Comparison of ENCODE assay signal across 22 cellular contexts in the genomic region with DNA sequence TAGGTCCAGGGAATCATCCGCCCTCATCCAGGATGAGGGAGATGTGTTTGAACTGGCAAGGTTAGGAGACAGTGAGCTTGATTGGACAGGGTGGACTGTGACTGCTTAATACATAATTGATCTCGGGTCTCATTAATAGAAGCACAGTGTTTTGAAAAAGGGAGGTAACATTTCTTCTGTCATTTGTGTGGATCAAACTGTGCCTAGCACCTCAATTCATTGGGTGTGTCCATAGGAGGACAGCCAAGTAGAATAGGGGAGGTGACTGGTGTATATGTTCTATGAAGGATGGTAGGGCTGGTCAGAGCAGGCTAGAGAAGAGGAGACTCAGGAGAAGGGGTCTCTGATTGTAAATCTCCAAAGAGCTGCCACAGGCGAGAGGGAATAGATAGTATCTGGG. TPM values are rescaled to one million over a fixed set of nuclear protein-coding genes. Genes with fewer than 3 reads are reported as not detected.
DNase-seq lines count a peak whose midpoint lies in the region; ATAC-seq and TF ChIP-seq lines count a peak whose summit lies in the region.
"Had no signal": no experiment of that assay in that cellular context is flagged by ENCODE, and none has a peak within 500 bp of the region (broad histone marks: within the 10 kb centered on the region; RNA-seq: fewer than 3 reads in every experiment).

No MANE protein-coding gene starts in this region.

- no peak overlapping the region for H2BK20ac ChIP-seq in IMR-90 (ENCODE audit: low read depth, low read length)

- no peak overlapping the region for H2AK5ac ChIP-seq in IMR-90 (ENCODE audit: low read depth, low read length)

- H3K36me3 ChIP-seq in HEK293 (ENCODE audit: control insufficient read depth in 2 of 2, insufficient read depth in 1 of 2, low read length in 2 of 2) = no peaks in the 10 kb centered on the region
- no peaks in the 10 kb centered on the region for H3K36me3 ChIP-seq in IMR-90 (ENCODE audit: control insufficient read depth, insufficient read depth, low read length)
- H3K36me3 ChIP-seq in osteoblast (ENCODE audit: insufficient read depth, low read length) = no peaks in the 10 kb centered on the region
- H3K36me3 ChIP-seq in heart left ventricle = no peaks in the 10 kb centered on the region
- H3K36me3 ChIP-seq: BE2C, BLaER1 had no signal

- H3K27me3 ChIP-seq in IMR-90 (ENCODE audit: control insufficient read depth, insufficient read depth, low read length) (peaks cover 77% of the 10 kb centered on the region), osteoblast (ENCODE audit: insufficient read depth, low read length) (peaks cover 59% of the 10 kb centered on the region), heart left ventricle (peaks cover 0 to 38% (median 7%) of the 10 kb centered on the region in 9 donors)

- no peak overlapping the region for H4K8ac ChIP-seq in IMR-90 (ENCODE audit: low read depth in 2 of 2, low read length in 2 of 2)

- POLR2A ChIA-PET in HEK293 (lab: Yijun Ruan, JAX) (interaction anchor here (0.6 kb wide), 2 partner anchors 111 to 300 kb away, joined by 4 to 9 read pairs; no protein-coding TSS in a partner anchor), IMR-90 (lab: Charles Lee; ENCODE audit: unreplicated experiment) (no interaction called here)

- CTCF ChIA-PET in HEK293 (lab: Yijun Ruan, JAX) (interaction anchor here (0.9 kb wide), 1 partner anchor 56 kb away, joined by 3 read pairs; no protein-coding TSS in a partner anchor), IMR-90 (lab: Yijun Ruan, JAX) (no interaction called here)

- dilution Hi-C loops in IMR-90 (cut with HindIII; ENCODE audit: low sequenced_read_pairs, unreplicated experiment) = no loop called here

- no peak overlapping the region for H3K9ac ChIP-seq in IMR-90 (ENCODE audit: low read depth, low read length)
- H3K9ac ChIP-seq: BLaER1 had no signal

- H3K18ac ChIP-seq in IMR-90 (ENCODE audit: low read depth, low read length) = no peak overlapping the region

- no peak overlapping the region for H2BK120ac ChIP-seq in IMR-90 (ENCODE audit: low read depth, low read length)

- no peak for ATAC-seq in IMR-90 (ENCODE audit: low read depth)
- no peak for ATAC-seq in heart left ventricle
- ATAC-seq: GM12878 had no signal

- DNase-seq in IMR-90 = no peak
- peak; percentile 57 for DNase-seq in osteoblast (ENCODE audit: insufficient read length, low spot score, missing footprints)
- DNase-seq in activated T-cell treated with anti-CD3 and anti-CD28 coated beads for 4 hours = no peak
- no peak for DNase-seq in heart left ventricle
- DNase-seq: 8988T; ACHN; C1 segment of cervical spinal cord; CD4-positive, alpha-beta memory T cell; CD4-positive, CD25-positive, alpha-beta regulatory T cell; CD8-positive, alpha-beta memory T cell; DMS 273 treated with DMSO at 0.1 percent for 48 hours; DMS153; DMS53; DMS79; DND-41; EL; GDM1 had no signal

- H3K4me2 ChIP-seq in IMR-90 (ENCODE audit: low read depth, low read length) = no peak overlapping the region
- H3K4me2 ChIP-seq in osteoblast (ENCODE audit: insufficient read depth, low read length) = no peak overlapping the region
- H3K4me2 ChIP-seq: BLaER1 had no signal

- WGBS in IMR-90 (ENCODE audit: extremely low coverage in 2 of 2, insufficient read length in 1 of 2), 2 experiments = 82% methylated on average over 2 of the region's 3 CpGs; no CpG with 5 or more reads in 1 of the 2 experiments
- 86 to 92% (median 89%) methylated on average over 3 of the region's 3 CpGs for WGBS in heart left ventricle, 4 donors

- H2BK15ac ChIP-seq in IMR-90 (ENCODE audit: low read depth, low read length) = no peak overlapping the region

- peaks cover 3% of the 10 kb centered on the region; the same call in 1 of the 2 replicates for H3K9me1 ChIP-seq in IMR-90 (ENCODE audit: insufficient read depth, low read length)

- H3K9me3 ChIP-seq in HEK293 (ENCODE audit: control insufficient read depth, insufficient read depth, low read depth, low read length) = no peaks in the 10 kb centered on the region
- H3K9me3 ChIP-seq in IMR-90 (ENCODE audit: control insufficient read depth, insufficient read depth, low read length) = peaks cover 2% of the 10 kb centered on the region; the same call in 1 of the 2 replicates
- H3K9me3 ChIP-seq in osteoblast (ENCODE audit: low read depth, low read length) = no peaks in the 10 kb centered on the region
- no peaks in the 10 kb centered on the region for H3K9me3 ChIP-seq in heart left ventricle
- H3K9me3 ChIP-seq: BE2C, BLaER1 had no signal

- peaks cover 3% of the 10 kb centered on the region for H3K4me1 ChIP-seq in HEK293 (ENCODE audit: control insufficient read depth, insufficient read depth, low read length)
- H3K4me1 ChIP-seq in IMR-90 (ENCODE audit: control insufficient read depth, insufficient read depth, low read length) = no peaks in the 10 kb centered on the region
- no peaks in the 10 kb centered on the region for H3K4me1 ChIP-seq in osteoblast (ENCODE audit: insufficient read depth, low read length)
- peaks cover 0 to 36% (median 10%) of the 10 kb centered on the region in 12 donors for H3K4me1 ChIP-seq in heart left ventricle

- no peak overlapping the region for H4K5ac ChIP-seq in IMR-90 (ENCODE audit: low read depth, low read length)

- H3K23ac ChIP-seq in IMR-90 (ENCODE audit: low read depth, low read length) = no peak overlapping the region; the same call in 1 of the 2 replicates

- peak overlapping the region; percentile 42 for H2AK9ac ChIP-seq in IMR-90 (replicated peaks; ENCODE audit: low read depth, low read length, poor library complexity)

- H3K14ac ChIP-seq in IMR-90 (replicated peaks; ENCODE audit: low read depth, low read length) = no peak overlapping the region

- H3K56ac ChIP-seq in IMR-90 (ENCODE audit: extremely low read depth, insufficient read depth, low read length) = no peak overlapping the region

- H2BK5ac ChIP-seq in IMR-90 (ENCODE audit: low read depth, low read length, poor library complexity, severe bottlenecking) = no peak overlapping the region

- in situ Hi-C loops in IMR-90 (cut with MboI; ENCODE audit: low sequenced_read_pairs) = no loop called here

- no peak for TF ChIP-seq RAD21 in IMR-90 (IDR thresholded peaks at IDR 0.05; ENCODE audit: low read length)

- H4K20me1 ChIP-seq in IMR-90 (ENCODE audit: insufficient read depth, low read length) = no peaks in the 10 kb centered on the region; the same call in none of the 2 replicates
- H4K20me1 ChIP-seq in osteoblast (ENCODE audit: insufficient read depth, low read length) = no peaks in the 10 kb centered on the region

- H2AFZ ChIP-seq in IMR-90 (replicated peaks; ENCODE audit: low read length, poor library complexity) (no peak overlapping the region), osteoblast (ENCODE audit: low read length) (no peak overlapping the region)

- no peak for TF ChIP-seq POLR2A in IMR-90 (IDR thresholded peaks at IDR 0.05; ENCODE audit: low read depth, low read length)
- TF ChIP-seq POLR2A in heart left ventricle (IDR thresholded peaks at IDR 0.05) = no peak

- no peak overlapping the region for H4K91ac ChIP-seq in IMR-90 (ENCODE audit: insufficient read depth, low read depth, low read length)

- no peaks in the 10 kb centered on the region for H3K79me2 ChIP-seq in osteoblast (ENCODE audit: insufficient read depth, low read length)

- H3K4ac ChIP-seq in IMR-90 (ENCODE audit: low read depth, low read length) = no peak overlapping the region

- TF ChIP-seq CTCF in HEK293 (tag by site-specific recombination; IDR thresholded peaks at IDR 0.05) (no peak), IMR-90 (conservative IDR thresholded peaks at IDR 0.05; ENCODE audit: low read depth, low read length) (no peak), osteoblast (IDR thresholded peaks at IDR 0.05; ENCODE audit: extremely low read depth, low read depth, low read length) (no peak), heart left ventricle (IDR thresholded peaks at IDR 0.05) (no peak)

- H3K79me1 ChIP-seq in IMR-90 (ENCODE audit: low read depth in 1 of 2, low read length in 2 of 2) = no peaks in the 10 kb centered on the region

- intact Hi-C loops in IMR-90 (cut with micrococcal nuclease) (no loop called here), heart left ventricle (cut with DNase I) (loop anchor here in 2 of 10 donors (5.0 kb wide), 1 partner anchor 46 kb away; no protein-coding TSS in a partner anchor)

- no peak overlapping the region for H3K4me3 ChIP-seq in HEK293 (ENCODE audit: low read depth, low read length)
- H3K4me3 ChIP-seq in IMR-90 (ENCODE audit: insufficient read depth, low read depth, low read length) = no peak overlapping the region
- H3K4me3 ChIP-seq in osteoblast (ENCODE audit: insufficient read depth, low read length) = no peak overlapping the region
- no peak overlapping the region for H3K4me3 ChIP-seq in heart left ventricle
- H3K4me3 ChIP-seq: BLaER1, GM12878 had no signal

- H3K27ac ChIP-seq in HEK293 (ENCODE audit: extremely low read depth, low read depth, low read length) = no peak overlapping the region
- H3K27ac ChIP-seq in IMR-90 (ENCODE audit: insufficient read depth, low read length) = no peak overlapping the region
- no peak overlapping the region for H3K27ac ChIP-seq in osteoblast (ENCODE audit: low read depth, low read length)
- no peak overlapping the region for H3K27ac ChIP-seq in heart left ventricle
- H3K27ac ChIP-seq: BLaER1 had no signal

- BruUV-seq in IMR-90 (replicated peaks; lab: Mats Ljungman, UMichigan) = no TSS peak

TF ChIP-seq in HEK293, 187 proteins besides CTCF, POLR2A, EP300 and RAD21:
- no peak for TF ChIP-seq ZNF837 (tag by site-specific recombination; IDR thresholded peaks at IDR 0.05)
- TF ChIP-seq ZBTB8A (tag by site-specific recombination; IDR thresholded peaks at IDR 0.05) = 0 out of 2 replicates have a peak, but pooled peaks have one; percentile 3
- TF ChIP-seq SCRT1 (tag by site-specific recombination; IDR thresholded peaks at IDR 0.05; ENCODE audit: borderline replicate concordance) = no peak

TF ChIP-seq in IMR-90, 13 proteins besides CTCF, POLR2A, EP300 and RAD21:
- TF ChIP-seq CEBPB (IDR thresholded peaks at IDR 0.05; ENCODE audit: low read depth, low read length) = no peak

RNA-seq across cellular contexts. Expression of gene INSYN1, which starts 2.8 kb away (rescaled TPM):
- total RNA-seq in IMR-90 (2012; rRNA removed) = under 0.01 and 0.18 TPM in 2 replicates
- 0.34 and 0.49 TPM in 2 replicates for polyA plus RNA-seq in IMR-90 (2012; rRNA removed)
- 0.34 and 0.42 TPM in 2 replicates for polyA plus RNA-seq in IMR-90 (2012; cell fraction: cytosol; rRNA removed)
- polyA plus RNA-seq in IMR-90 (2012; cell fraction: nucleus; rRNA removed; ENCODE audit: low replicate concordance) = 0.50 and 0.52 TPM in 2 replicates
- 3.8 and 4.7 TPM in 2 replicates for total RNA-seq in osteoblast
- 100 to 1,000 TPM in 4 of 9 donors, 10 to 100 TPM in 5; 51.5 to 182 (median 83.0) TPM for total RNA-seq in heart left ventricle
- polyA plus RNA-seq in heart left ventricle = 100 to 1,000 TPM; 120 to 137 TPM
- total RNA-seq: CD4-positive, alpha-beta memory T cell; CD4-positive, CD25-positive, alpha-beta regulatory T cell; CD8-positive, alpha-beta memory T cell; GM12878 had no signal
- polyA plus RNA-seq: CD14-positive monocyte; CD4-positive, alpha-beta memory T cell; CD4-positive, CD25-positive, alpha-beta regulatory T cell; CD8-positive, alpha-beta memory T cell; GM12878 had no signal
